ENCODE assay signal across 8 cellular contexts in genomic region chr6:43516367-43516696, GRCh38. TPM values are rescaled to one million over a fixed set of nuclear protein-coding genes. Genes with fewer than 3 reads are reported as not detected.
DNase-seq lines count a peak whose midpoint lies in the region; ATAC-seq, FAIRE-seq and TF ChIP-seq lines count a peak whose summit lies in the region.

No MANE protein-coding gene starts in this region.

- H3K4me3 ChIP-seq in SU-DHL-6 (ENCODE audit: insufficient read depth, low read length, poor library complexity, severe bottlenecking) (peak overlapping the region; percentile 88), hepatocyte (peak overlapping the region; percentile 73), small intestine (ENCODE audit: low read depth in 1 of 2, low read length in 2 of 2) (peak overlapping the region; percentile 57 to 92)

- TF ChIP-seq POLR2A in H54 (IDR thresholded peaks at IDR 0.05; ENCODE audit: low read depth, low read length), result no peak

- FAIRE-seq in small intestine (lab: Jason Lieb, UNC), result no peak
- FAIRE-seq in H54 (lab: Jason Lieb, UNC), result no peak

- no peaks in the 10 kb centered on the region for H3K27me3 Mint-ChIP-seq in mesothelial cell of epicardium (ENCODE audit: low read depth)

- H3K4me1 ChIP-seq in hepatocyte (ENCODE audit: insufficient read depth) (peaks cover 19% of the 10 kb centered on the region), small intestine (ENCODE audit: control insufficient read depth in 2 of 2, insufficient read depth in 1 of 2, low read depth in 1 of 2, low read length in 1 of 2) (peaks cover 0 to 8% of the 10 kb centered on the region in 2 donors)

- H2AFZ ChIP-seq in SU-DHL-6 (ENCODE audit: low read depth, low read length, severe bottlenecking), result peak overlapping the region; percentile 82
- H2AFZ ChIP-seq in hepatocyte, result peak overlapping the region; percentile 54

- WGBS in hepatocyte (ENCODE audit: low lambda C conversion rate, missing lambda C conversion rate), result 0% methylated on average over 10 of the region's 10 CpGs
- 0 to 1% (median 1%) methylated on average over 10 of the region's 10 CpGs for WGBS in small intestine, 3 donors

- no peaks in the 10 kb centered on the region for H3K9me3 Mint-ChIP-seq in mesothelial cell of epicardium

- H3K9me3 ChIP-seq in SU-DHL-6 (ENCODE audit: insufficient read depth, low read length) (no peaks in the 10 kb centered on the region), hepatocyte (ENCODE audit: low read depth) (no peaks in the 10 kb centered on the region), small intestine (ENCODE audit: control insufficient read depth, low read depth) (no peaks in the 10 kb centered on the region)

- no peak overlapping the region for H3K4me3 Mint-ChIP-seq in mesothelial cell of epicardium

- H3K4me2 ChIP-seq in SU-DHL-6 (ENCODE audit: low read depth, low read length, poor library complexity, severe bottlenecking) (peak overlapping the region; percentile 62), hepatocyte (peak overlapping the region; percentile 95)

- H4K20me1 ChIP-seq in SU-DHL-6 (ENCODE audit: low read depth, low read length), result no peaks in the 10 kb centered on the region
- peaks cover 10% of the 10 kb centered on the region for H4K20me1 ChIP-seq in hepatocyte (ENCODE audit: insufficient read depth, poor library complexity, severe bottlenecking)

- no peak for DNase-seq in hepatocyte (ENCODE audit: low spot score)
- DNase-seq in small intestine, result no peak
- DNase-seq in activated naive CD4-positive, alpha-beta T cell treated with Interleukin-2 at 50 U/mL for 16 hours, result no peak
- no peak for DNase-seq in H54 (ENCODE audit: insufficient read length, low spot score)
- DNase-seq in mesothelial cell of epicardium (ENCODE audit: low spot score in 2 of 2, unreplicated experiment in 2 of 2), result no peak

- H3K36me3 ChIP-seq in SU-DHL-6 (ENCODE audit: low read length) (peaks cover 19% of the 10 kb centered on the region; the same call in 1 of the 2 replicates), hepatocyte (replicated peaks; ENCODE audit: insufficient read depth, low read depth) (no peaks in the 10 kb centered on the region), small intestine (ENCODE audit: control insufficient read depth in 2 of 2, insufficient read depth in 2 of 2, low read length in 2 of 2) (peaks cover 14 to 28% of the 10 kb centered on the region in 2 donors)

- H3K9ac ChIP-seq in SU-DHL-6 (ENCODE audit: low read length), result peak overlapping the region; percentile 86

- H3K79me2 ChIP-seq in SU-DHL-6 (ENCODE audit: insufficient read depth, low read length) (peaks cover 44% of the 10 kb centered on the region), hepatocyte (peaks cover 49% of the 10 kb centered on the region)

- peaks cover 31% of the 10 kb centered on the region for H3K36me3 Mint-ChIP-seq in mesothelial cell of epicardium

- H3F3A ChIP-seq in SU-DHL-6 (ENCODE audit: insufficient read depth), result peaks cover 13% of the 10 kb centered on the region

- no peak overlapping the region for H3K27ac Mint-ChIP-seq in mesothelial cell of epicardium

- H3K9me2 ChIP-seq in SU-DHL-6 (replicated peaks; ENCODE audit: insufficient read depth, low read length) (no peaks in the 10 kb centered on the region), hepatocyte (replicated peaks; ENCODE audit: insufficient read depth) (no peaks in the 10 kb centered on the region)

- no peak for TF ChIP-seq CTCF in SU-DHL-6 (IDR thresholded peaks at IDR 0.05; ENCODE audit: insufficient read depth, low read length, poor library complexity, severe bottlenecking)
- no peak for TF ChIP-seq CTCF in hepatocyte (IDR thresholded peaks at IDR 0.05; ENCODE audit: poor library complexity)
- TF ChIP-seq CTCF in mesothelial cell of epicardium (IDR thresholded peaks at IDR 0.05; ENCODE audit: unreplicated experiment), result no peak

- H3K27ac ChIP-seq in SU-DHL-6 (ENCODE audit: low read depth, low read length) (peak overlapping the region; percentile 47), hepatocyte (peak overlapping the region; percentile 87), small intestine (ENCODE audit: low read depth in 1 of 2, low read length in 1 of 2) (peak overlapping the region in 1 of 2 donors; percentile 89)

- ATAC-seq in GM21447 (IDR thresholded peaks at IDR 0.05; ENCODE audit: unreplicated experiment), result peak; percentile 4
- ATAC-seq in GM21825 (IDR thresholded peaks at IDR 0.05; ENCODE audit: unreplicated experiment), result no peak

- H3K4me1 Mint-ChIP-seq in mesothelial cell of epicardium, result peaks cover 22% of the 10 kb centered on the region

- no peaks in the 10 kb centered on the region for H3K27me3 ChIP-seq in SU-DHL-6 (ENCODE audit: low read length)
- H3K27me3 ChIP-seq in hepatocyte, result no peaks in the 10 kb centered on the region
- H3K27me3 ChIP-seq in small intestine (ENCODE audit: control insufficient read depth in 2 of 2, insufficient read depth in 2 of 2, low read length in 2 of 2), result no peaks in the 10 kb centered on the region

RNA-seq across cellular contexts. Expression of gene YIPF3, which starts 0.4 kb away (rescaled TPM):
- total RNA-seq in hepatocyte (179 and 198 TPM in 2 replicates), mesothelial cell of epicardium (107 to 112 TPM (median 111 TPM) in 3 replicates)
- polyA plus RNA-seq in hepatocyte (163 and 166 TPM in 2 replicates), small intestine (10 to 100 TPM; 49.0 to 91.2 (median 52.4) TPM)

RNA-seq across cellular contexts. Expression of gene POLR1C, which starts 0.6 kb away (rescaled TPM):
- total RNA-seq in hepatocyte, result 26.1 and 37.7 TPM in 2 replicates
- 33.7 and 36.2 TPM in 2 replicates for polyA plus RNA-seq in hepatocyte
- 10 to 100 TPM in 2 of 3 donors, 1 to 10 TPM in 1; 10.0 to 38.7 (median 12.7) TPM for polyA plus RNA-seq in small intestine
- 39.5 to 43.4 TPM (median 41.3 TPM) in 3 replicates for total RNA-seq in mesothelial cell of epicardium

RNA-seq across cellular contexts. Expression of gene LRRC73, which starts 6.2 kb away (rescaled TPM):
- total RNA-seq in hepatocyte (0.28 TPM in 1 of 2 replicates, not detected in the other), mesothelial cell of epicardium (0.58 to 0.72 TPM (median 0.60 TPM) in 3 replicates)
- polyA plus RNA-seq in hepatocyte (0.07 and 0.22 TPM in 2 replicates), small intestine (under 1 TPM; 0.22 to 0.54 (median 0.51) TPM)

RNA-seq across cellular contexts. Expression of gene TJAP1, which starts 39.0 kb away (rescaled TPM):
- total RNA-seq in hepatocyte (14.6 and 16.4 TPM in 2 replicates), mesothelial cell of epicardium (45.9 to 52.7 TPM (median 49.7 TPM) in 3 replicates)
- polyA plus RNA-seq in hepatocyte (10.3 and 13.8 TPM in 2 replicates), small intestine (10 to 100 TPM; 17.2 to 30.3 (median 29.3) TPM)

RNA-seq across cellular contexts. Expression of gene XPO5, which starts 59.5 kb away (rescaled TPM):
- total RNA-seq in hepatocyte (21.4 and 23.4 TPM in 2 replicates), mesothelial cell of epicardium (58.1 to 62.6 TPM (median 58.7 TPM) in 3 replicates)
- polyA plus RNA-seq in hepatocyte (12.0 and 16.2 TPM in 2 replicates), small intestine (10 to 100 TPM in 1 of 3 donors, 1 to 10 TPM in 2; 5.1 to 11.1 (median 6.5) TPM)
